12 cellular contexts compared by ENCODE assay signal in genomic region chrX:15816453-15816838, GRCh38. TPM values are rescaled to one million over a fixed set of nuclear protein-coding genes. Genes with fewer than 3 reads are reported as not detected.
DNase-seq lines count a peak whose midpoint lies in the region; ATAC-seq lines count a peak whose summit lies in the region.
"Had no signal": no experiment of that assay in that cellular context is flagged by ENCODE, and none has a peak within 500 bp of the region (broad histone marks: within the 10 kb centered on the region; RNA-seq: fewer than 3 reads in every experiment).

No MANE protein-coding gene starts in this region.

- peak overlapping the region; percentile 18 to 72 (median 41); a peak in 21 of 22 replicates for H3K4me2 ChIP-seq in BLaER1 treated with 17β-estradiol and CSF1 and Interleukin-3, amounts not matched to agents 10 nM and 100 nM

- no peak for DNase-seq in activated CD4-positive, alpha-beta memory T cell treated with anti-CD3 and anti-CD28 coated beads, Interleukin-2, amount 10 ng/mL, durations not matched to agents 7 days and 5 days
- no peak for DNase-seq in left colon
- DNase-seq: activated effector memory CD4-positive, alpha-beta T cell treated with Interleukin-2 at 50 U/mL for 16 hours; cerebellar nuclear complex; NCI-H1105 treated with DMSO at 0.1 percent for 48 hours had no signal

- peaks cover 14 to 34% (median 21%) of the 10 kb centered on the region in 10 experiments for H3K4me1 ChIP-seq in BLaER1 treated with 17β-estradiol and CSF1 and Interleukin-3, amounts not matched to agents 10 nM and 100 nM
- H3K4me1 ChIP-seq in iPS-18a (ENCODE audit: control insufficient read depth, low read depth, low read length) = peaks cover 19% of the 10 kb centered on the region

- H3K27me3 Mint-ChIP-seq in activated CD4-positive, alpha-beta memory T cell treated with anti-CD3 and anti-CD28 coated beads, Interleukin-2, amount 10 ng/mL, durations not matched to agents 7 days and 5 days = no peaks in the 10 kb centered on the region

- peak overlapping the region in 8 of 11 experiments; percentile 1 to 47 (median 16); a peak in 6 of 22 replicates for H3K9ac ChIP-seq in BLaER1 treated with 17β-estradiol and CSF1 and Interleukin-3, amounts not matched to agents 10 nM and 100 nM
- peak overlapping the region; percentile 69 for H3K9ac ChIP-seq in iPS-18a (ENCODE audit: low read length)

- no peaks in the 10 kb centered on the region; a peak in 1 of 22 replicates for H3K27me3 ChIP-seq in BLaER1 treated with 17β-estradiol and CSF1 and Interleukin-3, amounts not matched to agents 10 nM and 100 nM
- H3K27me3 ChIP-seq in iPS-18a (ENCODE audit: control insufficient read depth, insufficient read depth, low read length) = no peaks in the 10 kb centered on the region

- no peaks in the 10 kb centered on the region for H3K9me3 Mint-ChIP-seq in activated CD4-positive, alpha-beta memory T cell treated with anti-CD3 and anti-CD28 coated beads, Interleukin-2, amount 10 ng/mL, durations not matched to agents 7 days and 5 days

- H3K27ac Mint-ChIP-seq in activated CD4-positive, alpha-beta memory T cell treated with anti-CD3 and anti-CD28 coated beads, Interleukin-2, amount 10 ng/mL, durations not matched to agents 7 days and 5 days = peak overlapping the region; percentile 79

- peaks cover 54% of the 10 kb centered on the region for H3K4me1 Mint-ChIP-seq in activated CD4-positive, alpha-beta memory T cell treated with anti-CD3 and anti-CD28 coated beads, Interleukin-2, amount 10 ng/mL, durations not matched to agents 7 days and 5 days

- no peaks in the 10 kb centered on the region for H3K9me3 ChIP-seq in BLaER1 treated with 17β-estradiol and CSF1 and Interleukin-3, amounts not matched to agents 10 nM and 100 nM (replicated peaks in 1 of 11)
- H3K9me3 ChIP-seq in iPS-18a (ENCODE audit: control insufficient read depth, low read depth, low read length) = no peaks in the 10 kb centered on the region

- intact Hi-C loops in left colon (cut with DNase I, micrococcal nuclease) = no loop called here

- no peak overlapping the region for H3K4me3 ChIP-seq in BLaER1 treated with 17β-estradiol and CSF1 and Interleukin-3, amounts not matched to agents 10 nM and 100 nM
- H3K4me3 ChIP-seq in iPS-18a (ENCODE audit: low read length) = peak overlapping the region; percentile 31

- POLR2A ChIA-PET in activated CD4-positive, alpha-beta memory T cell treated with anti-CD3 and anti-CD28 coated beads, Interleukin-2, amount 10 ng/mL, durations not matched to agents 7 days and 5 days (lab: Charles Lee) = interaction anchor here (0.9 to 2.1 kb wide), 7 partner anchors 11 to 78 kb away, joined by 3 to 16 read pairs (median 4); partner anchors contain the start of genes AP1S2, CA5B and ZRSR2

- ATAC-seq in GM19023 (IDR thresholded peaks at IDR 0.05; ENCODE audit: unreplicated experiment) (peak; percentile 14), HG03039 (IDR thresholded peaks at IDR 0.05; ENCODE audit: unreplicated experiment) (no peak), left colon (no peak), GM19324 (IDR thresholded peaks at IDR 0.05; ENCODE audit: low FRiP score, unreplicated experiment) (no peak), HG03342 (IDR thresholded peaks at IDR 0.05; ENCODE audit: unreplicated experiment) (no peak)

- CTCF ChIA-PET in activated CD4-positive, alpha-beta memory T cell treated with anti-CD3 and anti-CD28 coated beads, Interleukin-2, amount 10 ng/mL, durations not matched to agents 7 days and 5 days (lab: Charles Lee) = interaction anchor here (0.9 to 1.4 kb wide), 4 partner anchors 15 to 39 kb away, joined by 3 to 7 read pairs (median 4); partner anchors contain the start of gene AP1S2

- peak overlapping the region in 10 of 11 experiments; percentile 5 to 65 (median 53); a peak in 19 of 22 replicates for H3K27ac ChIP-seq in BLaER1 treated with 17β-estradiol and CSF1 and Interleukin-3, amounts not matched to agents 10 nM and 100 nM
- H3K27ac ChIP-seq in iPS-18a (ENCODE audit: low read length) = peak overlapping the region; percentile 93
- H3K27ac ChIP-seq: VCaP had no signal

- peaks cover 53% of the 10 kb centered on the region for H3K36me3 Mint-ChIP-seq in activated CD4-positive, alpha-beta memory T cell treated with anti-CD3 and anti-CD28 coated beads, Interleukin-2, amount 10 ng/mL, durations not matched to agents 7 days and 5 days (ENCODE audit: low read depth)

- no peak overlapping the region for H3K4me3 Mint-ChIP-seq in activated CD4-positive, alpha-beta memory T cell treated with anti-CD3 and anti-CD28 coated beads, Interleukin-2, amount 10 ng/mL, durations not matched to agents 7 days and 5 days

- peaks cover 77 to 99% (median 90%) of the 10 kb centered on the region in 11 experiments for H3K36me3 ChIP-seq in BLaER1 treated with 17β-estradiol and CSF1 and Interleukin-3, amounts not matched to agents 10 nM and 100 nM
- H3K36me3 ChIP-seq in iPS-18a (ENCODE audit: control insufficient read depth, low read depth, low read length) = peaks cover 68% of the 10 kb centered on the region

- peaks cover 0 to 18% (median 4%) of the 10 kb centered on the region in 11 experiments; a peak in 6 of 22 replicates for H4K20me1 ChIP-seq in BLaER1 treated with 17β-estradiol and CSF1 and Interleukin-3, amounts not matched to agents 10 nM and 100 nM

RNA-seq across cellular contexts. Expression of gene ZRSR2, which starts 26.2 kb away (rescaled TPM):
- 10 to 100 TPM; 21.9 to 24.2 TPM for total RNA-seq in activated CD4-positive, alpha-beta memory T cell treated with anti-CD3 and anti-CD28 coated beads, Interleukin-2, amount 10 ng/mL, durations not matched to agents 7 days and 5 days
- total RNA-seq in left colon = 1 to 10 TPM; 8.6 to 9.1 TPM

RNA-seq across cellular contexts. Expression of gene AP1S2, which starts 38.2 kb away (rescaled TPM):
- 10 to 100 TPM; 29.5 to 34.3 TPM for total RNA-seq in activated CD4-positive, alpha-beta memory T cell treated with anti-CD3 and anti-CD28 coated beads, Interleukin-2, amount 10 ng/mL, durations not matched to agents 7 days and 5 days
- total RNA-seq in left colon = 10 to 100 TPM in 1 of 2 donors, 1 to 10 TPM in 1; 9.2 to 23.7 TPM
